In the genomic region with DNA sequence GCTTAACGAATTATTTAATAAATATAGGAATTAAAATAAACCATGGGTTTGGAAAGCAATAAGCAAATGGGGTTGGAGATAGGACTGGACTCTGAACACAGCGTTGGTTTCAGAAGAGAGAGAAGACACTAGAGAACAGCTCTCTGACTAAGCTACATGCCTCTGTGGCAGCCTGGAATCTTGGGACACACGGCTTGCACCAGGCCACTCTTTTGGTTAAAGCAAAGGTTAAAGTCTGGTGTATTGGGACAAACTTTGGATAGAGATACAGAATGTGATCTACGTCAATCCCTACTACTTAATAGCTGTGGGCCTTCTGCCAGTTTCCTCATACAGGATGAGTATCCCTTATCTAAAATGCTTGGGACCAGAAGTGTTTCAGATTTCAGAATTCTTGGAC, we compare ENCODE assay signal across 24 cellular contexts. TPM values are rescaled to one million over a fixed set of nuclear protein-coding genes. Genes with fewer than 3 reads are reported as not detected.
DNase-seq lines count a peak whose midpoint lies in the region; ATAC-seq and TF ChIP-seq lines count a peak whose summit lies in the region.
"Had no signal": no experiment of that assay in that cellular context is flagged by ENCODE, and none has a peak within 500 bp of the region (broad histone marks: within the 10 kb centered on the region; RNA-seq: fewer than 3 reads in every experiment).

No MANE protein-coding gene starts in this region.

- 17% methylated on average over 4 of the region's 4 CpGs for WGBS in right lobe of liver (ENCODE audit: insufficient coverage, low coverage, low lambda C conversion rate, missing lambda C conversion rate)

- DNase-seq in Right ventricle myocardium superior (no peak), right atrium auricular region (ENCODE audit: low spot score) (no peak), left ventricle myocardium superior (no peak), right lobe of liver (peak; percentile 56 to 83 (median 78)), ACHN (no peak), GM19240 (ENCODE audit: insufficient read length, low spot score) (no peak)
- DNase-seq: 8988T; AML-193; C1 segment of cervical spinal cord; CD8-positive, alpha-beta T cell; DND-41; GM23248; H9; HFFc6; Karpas-422; MV-4-11; NCI-H1105 treated with DMSO at 0.1 percent for 48 hours; NCI-H1694; NCI-H2081; NCI-H2171; NCI-H345; NCI-H524 had no signal

- TF ChIP-seq CTCF in right atrium auricular region (IDR thresholded peaks at IDR 0.05) (no peak), right lobe of liver (IDR thresholded peaks at IDR 0.05) (no peak)

- ATAC-seq in Right ventricle myocardium superior (ENCODE audit: poor library complexity) (peak; percentile 69), left ventricle myocardium superior (peak; percentile 38), right lobe of liver (peak; percentile 93 to 99 (median 97)), HG02884 (IDR thresholded peaks at IDR 0.05; ENCODE audit: unreplicated experiment) (no peak)
- ATAC-seq: CD8-positive, alpha-beta T cell; GM12878 had no signal

- H3K4me3 ChIP-seq in right atrium auricular region (no peak overlapping the region), right lobe of liver (no peak overlapping the region)
- H3K4me3 ChIP-seq: GM12878, GM23248 had no signal

- H3K4me1 ChIP-seq in right atrium auricular region = peaks cover 0 to under 1% of the 10 kb centered on the region in 2 donors
- peaks cover 0 to 16% (median 0%) of the 10 kb centered on the region in 4 donors for H3K4me1 ChIP-seq in right lobe of liver

- intact Hi-C loops in Right ventricle myocardium superior (cut with DNase I) (no loop called here), left ventricle myocardium superior (cut with micrococcal nuclease) (no loop called here), right lobe of liver (cut with DNase I) (no loop called here)

- no peaks in the 10 kb centered on the region for H3K9me3 ChIP-seq in right atrium auricular region
- no peaks in the 10 kb centered on the region for H3K9me3 ChIP-seq in right lobe of liver

- H3K36me3 ChIP-seq in right atrium auricular region (no peaks in the 10 kb centered on the region), right lobe of liver (no peaks in the 10 kb centered on the region)

- no peak for TF ChIP-seq POLR2A in right lobe of liver (IDR thresholded peaks at IDR 0.05)

- H3K27me3 ChIP-seq in right atrium auricular region = no peaks in the 10 kb centered on the region
- no peaks in the 10 kb centered on the region for H3K27me3 ChIP-seq in right lobe of liver

- in situ Hi-C loops in ACHN (cut with HindIII; ENCODE audit: low pct_ligation_motif_present, low pct_unique_long_range_greater_than_20kb, low sequenced_read_pairs) = no loop called here

- no peak overlapping the region for H3K27ac ChIP-seq in right atrium auricular region
- H3K27ac ChIP-seq in right lobe of liver = peak overlapping the region; percentile 30 to 88 (median 82)
- H3K27ac ChIP-seq: GM23248 had no signal

RNA-seq across cellular contexts. Expression of a gene that starts 49.7 kb away (rescaled TPM):
- 5.2 TPM for total RNA-seq in Right ventricle myocardium superior
- total RNA-seq in right atrium auricular region = 1 to 10 TPM; 5.6 to 6.9 TPM
- 2.6 TPM for total RNA-seq in left ventricle myocardium superior
- 10 to 100 TPM; 10.4 to 32.1 (median 17.6) TPM for total RNA-seq in right lobe of liver

Comparison
In these comparisons a context has a peak if more than half of its experiments do, and no peak if none do; other contexts are left out.
1. DNase-seq: peak in right lobe of liver (3 of 3); none in Right ventricle myocardium superior (single experiment), right atrium auricular region (single experiment), left ventricle myocardium superior (single experiment), ACHN (single experiment) and GM19240 (single experiment).
2. H3K27ac ChIP-seq: peak in right lobe of liver (3 of 3); none in right atrium auricular region (0 of 2).